1 cellular context compared by ENCODE assay signal in genomic region chr1:26044971-26045711, GRCh38.
TF ChIP-seq lines count a peak whose summit lies in the region.

No MANE protein-coding gene starts in this region.

TF ChIP-seq in WTC11, 78 proteins besides CTCF, POLR2A, EP300 and RAD21 (continued from another document):
- TF ChIP-seq AFF4 (CRISPR knock-in tag; IDR thresholded peaks at IDR 0.05; ENCODE audit: borderline replicate concordance) (no peak), GTF2I (CRISPR knock-in tag; conservative IDR thresholded peaks at IDR 0.05) (no peak), CREB1 (CRISPR knock-in tag; IDR thresholded peaks at IDR 0.05) (no peak), USF1 (CRISPR knock-in tag; IDR thresholded peaks at IDR 0.05) (no peak), GABPB1 (CRISPR knock-in tag; IDR thresholded peaks at IDR 0.05) (no peak)
TF ChIP-seq in WTC11: peak in this region for 0.
